Comparison of ENCODE assay signal across 28 cellular contexts in the genomic region with DNA sequence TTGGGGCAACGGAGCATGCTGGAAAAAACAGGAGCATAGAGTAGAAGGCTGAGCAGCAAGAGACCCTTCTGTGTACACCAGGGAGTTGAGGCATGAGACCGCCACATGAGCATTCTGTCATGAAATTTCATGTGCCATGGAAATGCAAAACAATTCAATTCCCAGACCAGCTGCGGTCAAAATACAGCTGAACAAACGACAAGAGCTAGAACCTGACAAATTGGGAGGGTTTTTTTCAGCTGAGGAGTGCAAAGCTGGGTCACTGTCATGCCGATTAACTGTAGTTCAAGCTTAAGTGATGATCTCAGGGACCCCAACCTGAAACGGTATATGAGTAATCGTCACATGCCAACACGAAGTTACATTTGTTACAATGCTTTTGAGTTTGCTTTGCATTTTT.
"Had no signal": no experiment of that assay in that cellular context is flagged by ENCODE, and none has a peak within 500 bp of the region (broad histone marks: within the 10 kb centered on the region; RNA-seq: fewer than 3 reads in every experiment).

No MANE protein-coding gene starts in this region.

- H2AFZ ChIP-seq: hepatocyte, neural progenitor cell had no signal

- H3K4me1 ChIP-seq: lower lobe of right lung, neural progenitor cell, right lobe of liver, transverse colon, uterus had no signal

- H3K79me2 ChIP-seq: hepatocyte had no signal

- H3K27ac ChIP-seq: hepatocyte, lower lobe of right lung, neural progenitor cell, right lobe of liver, transverse colon, uterus had no signal

- H3K4me3 ChIP-seq: hepatocyte, lower lobe of right lung, mucosa of descending colon, neural progenitor cell, right lobe of liver, smooth muscle cell, transverse colon, uterus had no signal

- H3K9me3 ChIP-seq: right lobe of liver, transverse colon, uterus had no signal

- ATAC-seq: activated CD8-positive, alpha-beta T cell treated with anti-CD3 and anti-CD28 coated beads, Interleukin-2, amount 10 ng/mL, durations not matched to agents 7 days and 5 days; esophagus mucosa; left lobe of liver; lower lobe of right lung; mucosa of descending colon; right lobe of liver; stimulated activated naive B cell treated with anti-CD40 and anti-IgM and Interleukin-4, amounts not matched to agents 10 μg/mL and 1 μg/mL and 100 μg/mL, for 72 hours had no signal

- DNase-seq: activated CD4-positive, alpha-beta T cell treated with anti-CD3 and anti-CD28 coated beads for 1 hour; activated CD4-positive, alpha-beta T cell treated with anti-CD3 and anti-CD28 coated beads, Interleukin-2, amount 50 U/mL, for 1 hour; activated CD8-positive, alpha-beta T cell treated with anti-CD3 and anti-CD28 coated beads, Interleukin-2, amount 10 ng/mL, durations not matched to agents 7 days and 5 days; activated gamma-delta T cell treated with Interleukin-2 at 50 U/mL for 16 hours; anterior cingulate cortex; central memory CD4-positive, alpha-beta T cell; effector memory CD4-positive, alpha-beta T cell; glutamatergic neuron; immature natural killer cell; lower lobe of right lung; mesendoderm; mucosa of descending colon; naive B cell; posterior cingulate gyrus; right lobe of liver; stimulated activated CD4-positive, alpha-beta T cell treated with anti-CD3 and anti-CD28 coated beads, Interleukin-15, amount 100 ng/mL, for 24 hours; stimulated activated CD8-positive, alpha-beta memory T cell treated with anti-CD3 and anti-CD28 coated beads, Interleukin-4, amount 100 ng/mL, for 48 hours; stimulated activated naive B cell treated with anti-CD40 and anti-IgM and Interleukin-4, amounts not matched to agents 10 μg/mL and 1 μg/mL and 100 μg/mL, for 72 hours; transverse colon; uterus had no signal

- FAIRE-seq: colon, endothelial cell of umbilical vein, frontal cortex had no signal

- H3K36me3 ChIP-seq: lower lobe of right lung, neural progenitor cell, right lobe of liver, transverse colon, uterus had no signal

- H3K4me2 ChIP-seq: hepatocyte, neural progenitor cell, smooth muscle cell had no signal

- H3K9ac ChIP-seq: neural progenitor cell had no signal

- H3K27me3 ChIP-seq: hepatocyte, neural progenitor cell, right lobe of liver, transverse colon, uterus had no signal
